ENCODE assay signal across 29 cellular contexts in genomic region chr6:15914553-15914952, GRCh38.
A peak's percentile ranks its signal among the peaks of the same experiment; 100 is the strongest.
DNase-seq lines count a peak whose midpoint lies in the region; ATAC-seq lines count a peak whose summit lies in the region.
"Had no signal": no experiment of that assay in that cellular context is flagged by ENCODE, and none has a peak within 500 bp of the region (broad histone marks: within the 10 kb centered on the region; RNA-seq: fewer than 3 reads in every experiment).

No MANE protein-coding gene starts in this region.

- POLR2A ChIA-PET in activated CD4-positive, alpha-beta T cell treated with anti-CD3 and anti-CD28 coated beads for 36 hours (lab: Charles Lee) = interaction anchor here (0.6 to 0.8 kb wide), 2 partner anchors 69 to 214 kb away, joined by 3 read pairs; partner anchors contain the start of gene MYLIP
- POLR2A ChIA-PET in activated CD4-positive, alpha-beta T cell treated with anti-CD3 and anti-CD28 coated beads, Interleukin-2, amount 10 ng/mL, durations not matched to agents 7 days and 5 days (lab: Charles Lee) = no interaction called here

- no peak overlapping the region for H3K27ac Mint-ChIP-seq in activated CD4-positive, alpha-beta T cell treated with anti-CD3 and anti-CD28 coated beads for 36 hours
- H3K27ac Mint-ChIP-seq in activated CD4-positive, alpha-beta T cell treated with anti-CD3 and anti-CD28 coated beads, Interleukin-2, amount 10 ng/mL, durations not matched to agents 7 days and 5 days = no peak overlapping the region
- peak overlapping the region; percentile 81 for H3K27ac Mint-ChIP-seq in activated naive CD8-positive, alpha-beta T cell treated with anti-CD3 and anti-CD28 coated beads, Interleukin-2, amount 50 U/mL, for 24 hours
- H3K27ac Mint-ChIP-seq in stimulated activated naive CD8-positive, alpha-beta T cell treated with anti-CD3 and anti-CD28 coated beads, Interleukin-15, amount 100 ng/mL, for 72 hours = no peak overlapping the region
- H3K27ac Mint-ChIP-seq: CD14-positive monocyte; effector memory CD8-positive, alpha-beta T cell; IgD-negative memory B cell; immature natural killer cell; natural killer cell treated with Interleukin-12 subunit alpha and Interleukin-12 subunit beta and Interleukin-15 and Interleukin-18, amount 100 ng/mL, for 72 hours had no signal

- no peaks in the 10 kb centered on the region for H3K36me3 Mint-ChIP-seq in activated CD4-positive, alpha-beta T cell treated with anti-CD3 and anti-CD28 coated beads for 36 hours (ENCODE audit: low read depth)
- H3K36me3 Mint-ChIP-seq in activated CD4-positive, alpha-beta T cell treated with anti-CD3 and anti-CD28 coated beads, Interleukin-2, amount 10 ng/mL, durations not matched to agents 7 days and 5 days (ENCODE audit: low read depth) = no peaks in the 10 kb centered on the region
- no peaks in the 10 kb centered on the region for H3K36me3 Mint-ChIP-seq in activated naive CD8-positive, alpha-beta T cell treated with anti-CD3 and anti-CD28 coated beads, Interleukin-2, amount 50 U/mL, for 24 hours (ENCODE audit: low read depth)
- H3K36me3 Mint-ChIP-seq: CD14-positive monocyte; immature natural killer cell; natural killer cell treated with Interleukin-12 subunit alpha and Interleukin-12 subunit beta and Interleukin-15 and Interleukin-18, amount 100 ng/mL, for 72 hours had no signal

- peaks cover 35% of the 10 kb centered on the region for H3K4me1 Mint-ChIP-seq in activated CD4-positive, alpha-beta T cell treated with anti-CD3 and anti-CD28 coated beads for 36 hours
- H3K4me1 Mint-ChIP-seq in activated CD4-positive, alpha-beta T cell treated with anti-CD3 and anti-CD28 coated beads, Interleukin-2, amount 10 ng/mL, durations not matched to agents 7 days and 5 days = peaks cover 7% of the 10 kb centered on the region
- H3K4me1 Mint-ChIP-seq in activated naive CD8-positive, alpha-beta T cell treated with anti-CD3 and anti-CD28 coated beads, Interleukin-2, amount 50 U/mL, for 24 hours = peaks cover 38% of the 10 kb centered on the region
- peaks cover 27% of the 10 kb centered on the region for H3K4me1 Mint-ChIP-seq in stimulated activated naive CD8-positive, alpha-beta T cell treated with anti-CD3 and anti-CD28 coated beads, Interleukin-15, amount 100 ng/mL, for 72 hours

- H3K9me3 Mint-ChIP-seq in activated CD4-positive, alpha-beta T cell treated with anti-CD3 and anti-CD28 coated beads for 36 hours (ENCODE audit: low read depth) = no peaks in the 10 kb centered on the region
- no peaks in the 10 kb centered on the region for H3K9me3 Mint-ChIP-seq in activated CD4-positive, alpha-beta T cell treated with anti-CD3 and anti-CD28 coated beads, Interleukin-2, amount 10 ng/mL, durations not matched to agents 7 days and 5 days
- no peaks in the 10 kb centered on the region for H3K9me3 Mint-ChIP-seq in activated naive CD8-positive, alpha-beta T cell treated with anti-CD3 and anti-CD28 coated beads, Interleukin-2, amount 50 U/mL, for 24 hours
- H3K9me3 Mint-ChIP-seq in stimulated activated naive CD8-positive, alpha-beta T cell treated with anti-CD3 and anti-CD28 coated beads, Interleukin-15, amount 100 ng/mL, for 72 hours = peaks cover 0 to 7% of the 10 kb centered on the region in 2 donors
- H3K9me3 Mint-ChIP-seq: CD14-positive monocyte; effector memory CD8-positive, alpha-beta T cell; IgD-negative memory B cell; immature natural killer cell; natural killer cell treated with Interleukin-12 subunit alpha and Interleukin-12 subunit beta and Interleukin-15 and Interleukin-18, amount 100 ng/mL, for 72 hours had no signal

- CTCF ChIA-PET in activated CD4-positive, alpha-beta T cell treated with anti-CD3 and anti-CD28 coated beads for 36 hours (lab: Charles Lee) = interaction anchor here (0.6 to 1.9 kb wide), 3 partner anchors 21 to 138 kb away, joined by 3 to 6 read pairs (median 4); no protein-coding TSS in a partner anchor
- CTCF ChIA-PET in activated CD4-positive, alpha-beta T cell treated with anti-CD3 and anti-CD28 coated beads, Interleukin-2, amount 10 ng/mL, durations not matched to agents 7 days and 5 days (lab: Charles Lee) = no interaction called here

- no peak overlapping the region for H3K4me3 Mint-ChIP-seq in activated CD4-positive, alpha-beta T cell treated with anti-CD3 and anti-CD28 coated beads for 36 hours
- no peak overlapping the region for H3K4me3 Mint-ChIP-seq in activated CD4-positive, alpha-beta T cell treated with anti-CD3 and anti-CD28 coated beads, Interleukin-2, amount 10 ng/mL, durations not matched to agents 7 days and 5 days
- H3K4me3 Mint-ChIP-seq in activated naive CD8-positive, alpha-beta T cell treated with anti-CD3 and anti-CD28 coated beads, Interleukin-2, amount 50 U/mL, for 24 hours = peak overlapping the region; percentile 26
- H3K4me3 Mint-ChIP-seq in stimulated activated naive CD8-positive, alpha-beta T cell treated with anti-CD3 and anti-CD28 coated beads, Interleukin-15, amount 100 ng/mL, for 72 hours = no peak overlapping the region
- H3K4me3 Mint-ChIP-seq: CD14-positive monocyte; effector memory CD8-positive, alpha-beta T cell; IgD-negative memory B cell; immature natural killer cell; natural killer cell treated with Interleukin-12 subunit alpha and Interleukin-12 subunit beta and Interleukin-15 and Interleukin-18, amount 100 ng/mL, for 72 hours had no signal

- peak; percentile 55 for DNase-seq in activated CD4-positive, alpha-beta T cell treated with anti-CD3 and anti-CD28 coated beads for 36 hours
- DNase-seq in activated CD4-positive, alpha-beta T cell treated with anti-CD3 and anti-CD28 coated beads, Interleukin-2, amount 10 ng/mL, durations not matched to agents 7 days and 5 days = no peak
- DNase-seq in stimulated activated CD4-positive, alpha-beta T cell treated with anti-CD3 and anti-CD28 coated beads, Interleukin-1b, Interleukin-23, amount 100 ng/mL, for 48 hours = peak; percentile 44
- DNase-seq in stimulated activated CD4-positive, alpha-beta T cell treated with anti-CD3 and anti-CD28 coated beads, Interleukin-4, amount 100 ng/mL, for 4 hours = no peak
- DNase-seq in activated naive CD8-positive, alpha-beta T cell treated with anti-CD3 and anti-CD28 coated beads, Interleukin-2, amount 50 U/mL, for 24 hours = no peak
- no peak for DNase-seq in stimulated activated naive CD8-positive, alpha-beta T cell treated with anti-CD3 and anti-CD28 coated beads, Interleukin-15, amount 100 ng/mL, for 72 hours
- DNase-seq in SKM-1 (lab: John Stamatoyannopoulos, UW; ENCODE audit: unreplicated experiment) = no peak
- DNase-seq: 8988T; central memory CD4-positive, alpha-beta T cell; DMS79 treated with DMSO at 0.1 percent for 48 hours; effector memory CD8-positive, alpha-beta T cell; erythroblast; GDM1; GOT3; immature natural killer cell; left colon; mammary epithelial cell; NCI-H446; NCI-H748 treated with DMSO at 0.1 percent for 48 hours; Peyer's patch; psoas muscle; SHP77; stomach; uterus had no signal

- H3K27me3 Mint-ChIP-seq in activated CD4-positive, alpha-beta T cell treated with anti-CD3 and anti-CD28 coated beads for 36 hours = peaks cover 2% of the 10 kb centered on the region
- no peaks in the 10 kb centered on the region for H3K27me3 Mint-ChIP-seq in activated CD4-positive, alpha-beta T cell treated with anti-CD3 and anti-CD28 coated beads, Interleukin-2, amount 10 ng/mL, durations not matched to agents 7 days and 5 days
- H3K27me3 Mint-ChIP-seq in activated naive CD8-positive, alpha-beta T cell treated with anti-CD3 and anti-CD28 coated beads, Interleukin-2, amount 50 U/mL, for 24 hours = no peaks in the 10 kb centered on the region
- H3K27me3 Mint-ChIP-seq in stimulated activated naive CD8-positive, alpha-beta T cell treated with anti-CD3 and anti-CD28 coated beads, Interleukin-15, amount 100 ng/mL, for 72 hours = no peaks in the 10 kb centered on the region
- H3K27me3 Mint-ChIP-seq: effector memory CD8-positive, alpha-beta T cell; IgD-negative memory B cell had no signal

- intact Hi-C loops in activated CD4-positive, alpha-beta T cell treated with anti-CD3 and anti-CD28 coated beads for 36 hours (cut with DNase I, micrococcal nuclease) = loop anchor here (1.0 to 10.0 kb wide), 12 partner anchors 13 to 1100 kb away; no protein-coding TSS in a partner anchor

- peak; percentile 77 for ATAC-seq in activated CD4-positive, alpha-beta T cell treated with anti-CD3 and anti-CD28 coated beads for 36 hours
- ATAC-seq in activated naive CD8-positive, alpha-beta T cell treated with anti-CD3 and anti-CD28 coated beads, Interleukin-2, amount 50 U/mL, for 24 hours = peak; percentile 60
- ATAC-seq in stimulated activated naive CD8-positive, alpha-beta T cell treated with anti-CD3 and anti-CD28 coated beads, Interleukin-15, amount 100 ng/mL, for 72 hours = peak; percentile 74
- ATAC-seq in GM19324 (IDR thresholded peaks at IDR 0.05; ENCODE audit: low FRiP score, unreplicated experiment) = no peak
- ATAC-seq: effector memory CD8-positive, alpha-beta T cell; left colon; psoas muscle; sciatic nerve had no signal

Comparison
In these comparisons a context has a peak if more than half of its experiments do, and no peak if none do; other contexts are left out.
1. DNase-seq: peak in activated CD4-positive, alpha-beta T cell treated with anti-CD3 and anti-CD28 coated beads for 36 hours (single experiment) and stimulated activated CD4-positive, alpha-beta T cell treated with anti-CD3 and anti-CD28 coated beads, Interleukin-1b, Interleukin-23, amount 100 ng/mL, for 48 hours (single experiment); none in activated CD4-positive, alpha-beta T cell treated with anti-CD3 and anti-CD28 coated beads, Interleukin-2, amount 10 ng/mL, durations not matched to agents 7 days and 5 days (single experiment), stimulated activated CD4-positive, alpha-beta T cell treated with anti-CD3 and anti-CD28 coated beads, Interleukin-4, amount 100 ng/mL, for 4 hours (0 of 2), activated naive CD8-positive, alpha-beta T cell treated with anti-CD3 and anti-CD28 coated beads, Interleukin-2, amount 50 U/mL, for 24 hours (single experiment), stimulated activated naive CD8-positive, alpha-beta T cell treated with anti-CD3 and anti-CD28 coated beads, Interleukin-15, amount 100 ng/mL, for 72 hours (0 of 2) and SKM-1 (single experiment).